ENCODE assay signal across 28 cellular contexts in genomic region chr3:167729591-167729990, GRCh38. TPM values are rescaled to one million over a fixed set of nuclear protein-coding genes. Genes with fewer than 3 reads are reported as not detected.
DNase-seq lines count a peak whose midpoint lies in the region; ATAC-seq, FAIRE-seq and TF ChIP-seq lines count a peak whose summit lies in the region.
"Had no signal": no experiment of that assay in that cellular context is flagged by ENCODE, and none has a peak within 500 bp of the region (broad histone marks: within the 10 kb centered on the region; RNA-seq: fewer than 3 reads in every experiment).

No MANE protein-coding gene starts in this region.

- POLR2A ChIA-PET in K562 (lab: Yijun Ruan, JAX): interaction anchor here (1.1 kb wide), 1 partner anchor 33 kb away, joined by 3 read pairs; no protein-coding TSS in a partner anchor

- peaks cover 76% of the 10 kb centered on the region for H3K4me1 ChIP-seq in Loucy (ENCODE audit: insufficient read depth, low read length, poor library complexity, severe bottlenecking)
- peaks cover 12 to 28% of the 10 kb centered on the region in 2 experiments for H3K4me1 ChIP-seq in K562 (replicated peaks in 1 of 2; ENCODE audit: control insufficient read depth in 2 of 2, insufficient read depth in 2 of 2, low read length in 2 of 2)
- peaks cover 0 to 52% of the 10 kb centered on the region in 2 donors for H3K4me1 ChIP-seq in right atrium auricular region
- H3K4me1 ChIP-seq: SJSA1 had no signal

- H3K79me2 ChIP-seq in Loucy (ENCODE audit: insufficient read depth, low read length) (peaks cover 96% of the 10 kb centered on the region), K562 (ENCODE audit: control insufficient read depth, insufficient read depth, low read length) (peaks cover 98% of the 10 kb centered on the region)

- H3K9me1 ChIP-seq in K562 (ENCODE audit: control insufficient read depth, insufficient read depth, low read length): no peaks in the 10 kb centered on the region

- in situ Hi-C loops in K562 (cut with MboI): no loop called here

- H3K36me3 ChIP-seq in Loucy (ENCODE audit: insufficient read depth, low read length) (no peaks in the 10 kb centered on the region), K562 (ENCODE audit: control insufficient read depth, insufficient read depth, low read length) (peaks cover 13% of the 10 kb centered on the region; the same call in 2 of the 3 replicates), right atrium auricular region (no peaks in the 10 kb centered on the region)
- H3K36me3 ChIP-seq: esophagus squamous epithelium, SJSA1 had no signal

- H3K9me2 ChIP-seq in Loucy (replicated peaks; ENCODE audit: low read depth, low read length): no peaks in the 10 kb centered on the region

- no peak for ATAC-seq in K562
- ATAC-seq in HG03442 (IDR thresholded peaks at IDR 0.05; ENCODE audit: unreplicated experiment): no peak
- no peak for ATAC-seq in HG03196 (IDR thresholded peaks at IDR 0.05; ENCODE audit: unreplicated experiment)
- ATAC-seq: activated CD8-positive, alpha-beta memory T cell treated with anti-CD3 and anti-CD28 coated beads, Interleukin-2, amount 10 ng/mL, durations not matched to agents 7 days and 5 days; activated naive CD8-positive, alpha-beta T cell treated with anti-CD3 and anti-CD28 coated beads, Interleukin-2, amount 50 U/mL, for 24 hours; body of pancreas; stimulated activated naive B cell treated with anti-CD40 and anti-IgM and Interleukin-4, amounts not matched to agents 10 μg/mL and 1 μg/mL and 100 μg/mL, for 72 hours had no signal

- no peak for TF ChIP-seq EP300 in K562 (IDR thresholded peaks at IDR 0.05; ENCODE audit: low read length)

- intact Hi-C loops in K562 (cut with micrococcal nuclease): no loop called here

- H3K27me3 ChIP-seq in Loucy (ENCODE audit: insufficient read depth, low read length, poor library complexity, severe bottlenecking) (no peaks in the 10 kb centered on the region), K562 (ENCODE audit: control insufficient read depth in 2 of 2, insufficient read depth in 2 of 2, low read length in 2 of 2) (no peaks in the 10 kb centered on the region), right atrium auricular region (no peaks in the 10 kb centered on the region)
- H3K27me3 ChIP-seq: body of pancreas, esophagus squamous epithelium, SJSA1 had no signal

- peak overlapping the region; percentile 90 for H3K4me2 ChIP-seq in Loucy (ENCODE audit: low read depth, low read length, poor library complexity, severe bottlenecking)
- H3K4me2 ChIP-seq in K562 (ENCODE audit: insufficient read depth, low read length): peak overlapping the region; percentile 73

- H3K4me3 ChIP-seq in Loucy (ENCODE audit: low read length, poor library complexity, severe bottlenecking): peak overlapping the region; percentile 97
- peak overlapping the region; percentile 77; the same call in 1 of the 2 replicates for H3K4me3 ChIP-seq in K562
- no peak overlapping the region for H3K4me3 ChIP-seq in skeletal muscle cell (ENCODE audit: low read depth, low read length)
- no peak overlapping the region for H3K4me3 ChIP-seq in right atrium auricular region
- H3K4me3 ChIP-seq: body of pancreas, esophagus squamous epithelium, SJSA1 had no signal

- H3F3A ChIP-seq in Loucy (ENCODE audit: low read depth): no peaks in the 10 kb centered on the region

- H3K9me3 ChIP-seq in Loucy (ENCODE audit: insufficient read depth, low read depth, low read length) (no peaks in the 10 kb centered on the region), K562 (replicated peaks; ENCODE audit: control insufficient read depth, insufficient read depth, low read depth, low read length) (no peaks in the 10 kb centered on the region), right atrium auricular region (no peaks in the 10 kb centered on the region)
- H3K9me3 ChIP-seq: body of pancreas, esophagus squamous epithelium, SJSA1 had no signal

- peak overlapping the region; percentile 14 for H3K9ac ChIP-seq in Loucy (ENCODE audit: low read depth, low read length, poor library complexity, severe bottlenecking)
- H3K9ac ChIP-seq in K562 (ENCODE audit: insufficient read depth in 1 of 2, low read depth in 2 of 2, low read length in 2 of 2): peak overlapping the region in 1 of 2 experiments; percentile 82; a peak in 2 of 4 replicates

- CTCF ChIA-PET in K562 (lab: Yijun Ruan, JAX; ENCODE audit: low intra/inter-chr PET ratio): no interaction called here

- no TSS peak for BruUV-seq in K562 (replicated peaks; lab: Mats Ljungman, UMichigan)

- 5% methylated on average over 2 of the region's 2 CpGs for WGBS in K562 (ENCODE audit: insufficient coverage, low coverage, missing lambda C conversion rate)

- H4K20me1 ChIP-seq in Loucy (ENCODE audit: insufficient read depth, low read length, poor library complexity, severe bottlenecking) (peaks cover 87% of the 10 kb centered on the region), K562 (replicated peaks; ENCODE audit: control insufficient read depth, insufficient read depth, low read length) (0 out of 2 replicates have a peak, but pooled peaks cover 9% of the 10 kb centered on the region)

- peak overlapping the region; percentile 96 for H3K27ac ChIP-seq in K562 (ENCODE audit: extremely low read depth, low read depth, low read length)
- no peak overlapping the region for H3K27ac ChIP-seq in right atrium auricular region
- H3K27ac ChIP-seq: body of pancreas, esophagus squamous epithelium, RWPE1, SJSA1 had no signal

- no peak overlapping the region for H2AFZ ChIP-seq in Loucy (ENCODE audit: low read length)
- H2AFZ ChIP-seq in K562 (ENCODE audit: low read depth, low read length): no peak overlapping the region

- DNase-seq in NCI-H2171 (lab: John Stamatoyannopoulos, UW) (peak; percentile 1), NCI-H2171 treated with DMSO at 0.1 percent for 48 hours (lab: John Stamatoyannopoulos, UW) (no peak), K562 (ENCODE audit: extremely low read depth in 1 of 4, low spot score in 3 of 4) (no peak), skeletal muscle cell (ENCODE audit: low read depth) (peak; percentile 10), right atrium auricular region (ENCODE audit: low spot score) (no peak)
- DNase-seq: activated B cell treated with CpG ODN at 0.5 μM for 24 hours; activated CD8-positive, alpha-beta memory T cell treated with anti-CD3 and anti-CD28 coated beads, Interleukin-2, amount 10 ng/mL, durations not matched to agents 7 days and 5 days; activated naive CD4-positive, alpha-beta T cell; activated naive CD8-positive, alpha-beta T cell treated with anti-CD3 and anti-CD28 coated beads, Interleukin-2, amount 50 U/mL, for 24 hours; activated T-cell treated with anti-CD3 and anti-CD28 coated beads, Interleukin-2, amount 50 U/mL, for 48 hours; body of pancreas; esophagus squamous epithelium; H7; hippocampal formation; NCI-H1105; NCI-H2029; NCI-H446; NCI-H774; stimulated activated naive B cell treated with anti-CD40 and anti-IgM and Interleukin-4, amounts not matched to agents 10 μg/mL and 1 μg/mL and 100 μg/mL, for 72 hours; substantia nigra; T-helper 1 cell had no signal

- FAIRE-seq in K562 (lab: Jason Lieb, UNC): no peak
- FAIRE-seq: endometrium, HTR-8/SVneo had no signal

- TF ChIP-seq CTCF in Loucy (conservative IDR thresholded peaks at IDR 0.05; ENCODE audit: low read length) (no peak), K562 (IDR thresholded peaks at IDR 0.05 in 2 of 3, conservative IDR thresholded peaks at IDR 0.05 in 1 of 3; ENCODE audit: insufficient read depth in 2 of 3, low read depth in 1 of 3, low read length in 3 of 3) (no peak), right atrium auricular region (IDR thresholded peaks at IDR 0.05) (no peak)

- TF ChIP-seq RAD21 in K562 (CRISPR knock-in tag; conservative IDR thresholded peaks at IDR 0.05 in 1 of 2, IDR thresholded peaks at IDR 0.05 in 1 of 2): no peak

- no peak for TF ChIP-seq POLR2A in K562 (conservative IDR thresholded peaks at IDR 0.05)

RNA-seq across cellular contexts. Expression of gene PDCD10, which starts 5.1 kb away (rescaled TPM):
- total RNA-seq in K562 (2011; cell fraction: chromatin; rRNA removed; ENCODE audit: low replicate concordance): 50.4 and 117 TPM in 2 replicates
- total RNA-seq in K562 (2011; cell fraction: nucleolus; rRNA removed): 19.3 and 30.0 TPM in 2 replicates
- 62.3 and 77.0 TPM in 2 replicates for total RNA-seq in K562 (2011; cell fraction: nucleoplasm; rRNA removed)
- total RNA-seq in K562 (2014; rRNA removed): 189 and 206 TPM in 2 replicates
- total RNA-seq in K562 (2014; rRNA removed; fragmentation: Illumina TruSeq; extraction: Trizol): 217 and 246 TPM in 2 replicates
- 170 and 178 TPM in 2 replicates for total RNA-seq in K562 (2015; rRNA removed; fragmentation: Illumina TruSeq; extraction: Trizol)
- total RNA-seq in K562 (2021): 121 and 134 TPM in 2 replicates
- 144 and 233 TPM in 2 replicates for polyA plus RNA-seq in K562 (2011; rRNA removed)
- polyA plus RNA-seq in K562 (2011; cell fraction: cytosol; rRNA removed): 29.7 and 71.9 TPM in 2 replicates
- polyA plus RNA-seq in K562 (2011; cell fraction: nucleus; rRNA removed): 20.8 and 35.1 TPM in 2 replicates
- 84.4 and 141 TPM in 2 replicates for polyA plus RNA-seq in K562 (2012)
- polyA plus RNA-seq in K562 (2014; fragmentation: Illumina TruSeq; extraction: Trizol): 218 and 276 TPM in 2 replicates
- 100 to 1,000 TPM; 423 to 476 TPM for polyA plus RNA-seq in K562 (2014; fragmentation: Nextera tagmentation; extraction: Ambion mirVana)
- polyA plus RNA-seq in K562 (2014; rRNA removed): 219 and 232 TPM in 2 replicates
- 144 and 152 TPM in 2 replicates for polyA minus RNA-seq in K562 (2011; rRNA and poly(A)+ RNA removed)
- polyA minus RNA-seq in K562 (2011; cell fraction: cytosol; rRNA and poly(A)+ RNA removed): 32.6 and 52.1 TPM in 2 replicates
- 60.0 and 103 TPM in 2 replicates for polyA minus RNA-seq in K562 (2011; cell fraction: nucleus; rRNA and poly(A)+ RNA removed)
- 10 to 100 TPM; 31.8 to 40.5 TPM for total RNA-seq in right atrium auricular region

RNA-seq across cellular contexts. Expression of gene SERPINI1, which starts 5.9 kb away (rescaled TPM):
- total RNA-seq in K562 (2011; cell fraction: chromatin; rRNA removed; ENCODE audit: low replicate concordance): 5.4 and 9.8 TPM in 2 replicates
- total RNA-seq in K562 (2011; cell fraction: nucleolus; rRNA removed): 6.3 and 10.8 TPM in 2 replicates
- total RNA-seq in K562 (2011; cell fraction: nucleoplasm; rRNA removed): 12.2 and 14.2 TPM in 2 replicates
- total RNA-seq in K562 (2014; rRNA removed): 1.6 and 2.2 TPM in 2 replicates
- total RNA-seq in K562 (2014; rRNA removed; fragmentation: Illumina TruSeq; extraction: Trizol): 3.5 and 4.3 TPM in 2 replicates
- 1.7 TPM in 2 replicates for total RNA-seq in K562 (2015; rRNA removed; fragmentation: Illumina TruSeq; extraction: Trizol)
- total RNA-seq in K562 (2021): 2.2 and 2.8 TPM in 2 replicates
- polyA plus RNA-seq in K562 (2011; rRNA removed): 3.9 and 8.9 TPM in 2 replicates
- 0.94 and 1.4 TPM in 2 replicates for polyA plus RNA-seq in K562 (2011; cell fraction: cytosol; rRNA removed)
- polyA plus RNA-seq in K562 (2011; cell fraction: nucleus; rRNA removed): 0.94 and 1.00 TPM in 2 replicates
- 2.3 and 2.5 TPM in 2 replicates for polyA plus RNA-seq in K562 (2012)
- polyA plus RNA-seq in K562 (2014; fragmentation: Illumina TruSeq; extraction: Trizol): 2.4 and 3.8 TPM in 2 replicates
- polyA plus RNA-seq in K562 (2014; fragmentation: Nextera tagmentation; extraction: Ambion mirVana): 1 to 10 TPM; 9.5 to 9.9 TPM
- polyA plus RNA-seq in K562 (2014; rRNA removed): 1.6 and 1.9 TPM in 2 replicates
- polyA minus RNA-seq in K562 (2011; rRNA and poly(A)+ RNA removed): 2.9 and 4.8 TPM in 2 replicates
- polyA minus RNA-seq in K562 (2011; cell fraction: cytosol; rRNA and poly(A)+ RNA removed): 2.4 and 2.6 TPM in 2 replicates
- 4.0 and 6.8 TPM in 2 replicates for polyA minus RNA-seq in K562 (2011; cell fraction: nucleus; rRNA and poly(A)+ RNA removed)
- total RNA-seq in right atrium auricular region: 1 to 10 TPM; 2.0 to 3.8 TPM

Comparison
In these comparisons a context has a peak if more than half of its experiments do, and no peak if none do; other contexts are left out.
1. DNase-seq: peak in NCI-H2171 (single experiment) and skeletal muscle cell (single experiment); none in NCI-H2171 treated with DMSO at 0.1 percent for 48 hours (single experiment), K562 (0 of 4) and right atrium auricular region (single experiment).
2. H3K4me3 ChIP-seq: peak in Loucy (single experiment) and K562 (single experiment); none in skeletal muscle cell (single experiment) and right atrium auricular region (0 of 2).